In genomic region chr10:88582411-88582805, GRCh38 we compare ENCODE assay signal across 1 cellular context.
TF ChIP-seq lines count a peak whose summit lies in the region.

No MANE protein-coding gene starts in this region.

TF ChIP-seq in K562, 482 proteins besides CTCF, POLR2A, EP300 and RAD21:
- no peak for TF ChIP-seq ZNF518B (CRISPR knock-in tag; IDR thresholded peaks at IDR 0.05)
- TF ChIP-seq MXD1 (CRISPR knock-in tag; IDR thresholded peaks at IDR 0.05; ENCODE audit: borderline replicate concordance, poor library complexity, severe bottlenecking): no peak
- no peak for TF ChIP-seq ATF6 (CRISPR knock-in tag; IDR thresholded peaks at IDR 0.05)
- no peak for TF ChIP-seq NBN (IDR thresholded peaks at IDR 0.05; ENCODE audit: low read depth)
- TF ChIP-seq ELK1 (CRISPR knock-in tag; IDR thresholded peaks at IDR 0.05): no peak
- no peak for TF ChIP-seq U2AF2 (optimal IDR thresholded peaks at IDR 0.05; ENCODE audit: low read depth, low read length)
- no peak for TF ChIP-seq ZNF511 (CRISPR knock-in tag; IDR thresholded peaks at IDR 0.05)
- no peak for TF ChIP-seq ATF4 (CRISPR knock-in tag; IDR thresholded peaks at IDR 0.05)
- TF ChIP-seq ZNF740 (CRISPR knock-in tag; IDR thresholded peaks at IDR 0.05): no peak
- TF ChIP-seq ZNF740 (tag; IDR thresholded peaks at IDR 0.05): no peak
- TF ChIP-seq SMARCC2 (IDR thresholded peaks at IDR 0.05; ENCODE audit: low read depth): no peak
- TF ChIP-seq WHSC1 (IDR thresholded peaks at IDR 0.05; ENCODE audit: low read length): no peak
- no peak for TF ChIP-seq TCF7 (IDR thresholded peaks at IDR 0.05; ENCODE audit: borderline replicate concordance)
- TF ChIP-seq ZNF232 (CRISPR knock-in tag; IDR thresholded peaks at IDR 0.05): no peak
- no peak for TF ChIP-seq DPF2 (IDR thresholded peaks at IDR 0.05)
